Comparison of ENCODE assay signal across 8 cellular contexts in the genomic region with DNA sequence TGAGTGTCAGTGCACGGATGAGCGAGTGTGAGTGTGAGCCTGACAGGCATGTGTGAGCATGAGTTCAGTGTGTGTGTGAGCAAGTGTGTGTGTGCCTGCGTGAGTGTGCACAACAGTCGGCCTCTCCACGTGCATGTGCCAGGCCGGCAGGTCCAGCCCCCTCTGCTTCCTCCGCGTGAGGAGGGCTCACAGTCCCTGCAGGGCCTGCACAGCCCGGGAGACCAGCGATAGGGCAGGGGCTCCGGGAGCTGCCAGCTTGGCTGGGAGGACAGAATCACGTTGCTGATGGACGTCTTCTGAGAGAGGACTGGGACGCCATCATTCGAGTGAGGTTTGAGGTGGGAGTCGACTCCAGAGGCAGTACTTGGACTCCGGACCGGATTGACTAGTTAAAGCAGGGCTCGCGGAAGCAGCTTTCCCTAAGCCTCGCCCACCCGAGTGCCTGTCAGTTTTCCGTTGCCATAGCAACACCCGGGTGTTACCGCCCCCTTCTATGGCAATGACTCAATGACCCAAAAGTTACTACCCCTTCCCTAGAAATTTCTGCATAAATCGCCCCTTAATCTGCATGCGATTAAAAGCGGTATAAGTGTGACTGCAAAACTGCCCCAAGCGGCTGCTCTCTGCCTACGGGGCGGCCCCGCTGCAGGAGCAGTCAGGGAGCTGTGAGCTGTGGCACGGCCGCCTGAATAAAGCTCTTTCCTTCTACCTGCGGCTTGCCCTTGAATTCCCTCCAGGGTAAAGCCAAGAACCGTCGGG. TPM values are rescaled to one million over a fixed set of nuclear protein-coding genes. Genes with fewer than 3 reads are reported as not detected.
DNase-seq lines count a peak whose midpoint lies in the region; ATAC-seq and TF ChIP-seq lines count a peak whose summit lies in the region.

No MANE protein-coding gene starts in this region.

- peaks cover 8% of the 10 kb centered on the region for H3K4me1 ChIP-seq in CD8-positive, alpha-beta T cell (ENCODE audit: insufficient read depth, low read length)
- no peaks in the 10 kb centered on the region for H3K4me1 ChIP-seq in muscle layer of colon (ENCODE audit: insufficient read depth, low read length)

- POLR2A ChIA-PET in CD8-positive, alpha-beta T cell (lab: Charles Lee), result no interaction called here

- intact Hi-C loops in CD8-positive, alpha-beta T cell (cut with DNase I, micrococcal nuclease), result loop anchor here in 1 of 2 experiments (5.0 kb wide), 1 partner anchor 805 kb away; no protein-coding TSS in a partner anchor

- H3K4me3 ChIP-seq in CD8-positive, alpha-beta T cell (ENCODE audit: low read depth, low read length), result peak overlapping the region; percentile 77
- peak overlapping the region; percentile 55 to 74 for H3K4me3 ChIP-seq in muscle layer of colon (ENCODE audit: low read depth in 1 of 2, low read length in 2 of 2)

- peak overlapping the region; percentile 62 for H3K27ac Mint-ChIP-seq in CD8-positive, alpha-beta T cell

- peaks cover 16% of the 10 kb centered on the region for H3K4me1 Mint-ChIP-seq in CD8-positive, alpha-beta T cell (ENCODE audit: low read depth)

- peaks cover 6% of the 10 kb centered on the region for H3K27me3 Mint-ChIP-seq in CD8-positive, alpha-beta T cell (ENCODE audit: low read depth)

- peak overlapping the region; percentile 98 for H3K4me3 Mint-ChIP-seq in CD8-positive, alpha-beta T cell

- H3K27me3 ChIP-seq in CD8-positive, alpha-beta T cell (ENCODE audit: insufficient read depth, low read length), result no peaks in the 10 kb centered on the region
- peaks cover 5% of the 10 kb centered on the region in 2 donors for H3K27me3 ChIP-seq in muscle layer of colon (ENCODE audit: control insufficient read depth in 1 of 2, insufficient read depth in 2 of 2, low read length in 2 of 2)

- TF ChIP-seq CTCF in CD8-positive, alpha-beta T cell (IDR thresholded peaks at IDR 0.05), result no peak

- peak overlapping the region; percentile 46 for H3K27ac ChIP-seq in CD8-positive, alpha-beta T cell (ENCODE audit: low read depth, low read length)
- H3K27ac ChIP-seq in muscle layer of colon (ENCODE audit: low read depth, low read length), result no peak overlapping the region

- peaks cover 4% of the 10 kb centered on the region for H3K36me3 Mint-ChIP-seq in CD8-positive, alpha-beta T cell

- no peaks in the 10 kb centered on the region for H3K9me3 ChIP-seq in CD8-positive, alpha-beta T cell (ENCODE audit: low read length)
- H3K9me3 ChIP-seq in muscle layer of colon (ENCODE audit: low read length), result no peaks in the 10 kb centered on the region

- H3K36me3 ChIP-seq in CD8-positive, alpha-beta T cell (ENCODE audit: insufficient read depth, low read length), result no peaks in the 10 kb centered on the region
- H3K36me3 ChIP-seq in muscle layer of colon (ENCODE audit: insufficient read depth, low read length), result no peaks in the 10 kb centered on the region

- CTCF ChIA-PET in CD8-positive, alpha-beta T cell (lab: Charles Lee), result no interaction called here

- H3K9me3 Mint-ChIP-seq in CD8-positive, alpha-beta T cell, result no peaks in the 10 kb centered on the region

- no peak overlapping the region for H3K9ac ChIP-seq in muscle layer of colon (ENCODE audit: low read length)

- peak; percentile 82 for ATAC-seq in CD8-positive, alpha-beta T cell
- ATAC-seq in GM21390 (IDR thresholded peaks at IDR 0.05; ENCODE audit: unreplicated experiment) (peak; percentile 59), esophagus mucosa (peak; percentile 75), GM18519 (IDR thresholded peaks at IDR 0.05; ENCODE audit: low FRiP score, unreplicated experiment) (no peak)

- DNase-seq in CD8-positive, alpha-beta T cell, result peak; percentile 30 to 75 (median 56)
- DNase-seq in M059J (ENCODE audit: low read depth) (peak; percentile 51), activated T-cell treated with anti-CD3 and anti-CD28 coated beads for 1 hour (ENCODE audit: low read depth) (peak; percentile 34)
- DNase-seq in stimulated activated CD8-positive, alpha-beta memory T cell treated with anti-CD3 and anti-CD28 coated beads, Interleukin-4, amount 100 ng/mL, for 24 hours (ENCODE audit: low read depth), result peak; percentile 56

RNA-seq across cellular contexts. Expression of gene CFAP46, which starts 19.7 kb away (rescaled TPM):
- total RNA-seq in CD8-positive, alpha-beta T cell, result not detected
- total RNA-seq in M059J (2014; rRNA removed; shearing (Covaris generic)), result not detected in 2 replicates
- total RNA-seq in esophagus mucosa, result 0.64 TPM
